In genomic region chrX:48779399-48779798, GRCh38 we compare ENCODE assay signal across 20 cellular contexts. TPM values are rescaled to one million over a fixed set of nuclear protein-coding genes. Genes with fewer than 3 reads are reported as not detected.
A peak's percentile ranks its signal among the peaks of the same experiment; 100 is the strongest.
DNase-seq lines count a peak whose midpoint lies in the region; ATAC-seq and TF ChIP-seq lines count a peak whose summit lies in the region.
"Had no signal": no experiment of that assay in that cellular context is flagged by ENCODE, and none has a peak within 500 bp of the region (broad histone marks: within the 10 kb centered on the region; RNA-seq: fewer than 3 reads in every experiment).

No MANE protein-coding gene starts in this region.

- no peak for ATAC-seq in body of pancreas
- ATAC-seq: A549; CD8-positive, alpha-beta T cell had no signal

- 54 to 93% methylated on average over 3 to 7 of the region's 7 CpGs for WGBS in body of pancreas, 2 donors

- no peaks in the 10 kb centered on the region for H3K4me1 ChIP-seq in body of pancreas
- H3K4me1 ChIP-seq: A549; BLaER1 treated with 17β-estradiol and CSF1 and Interleukin-3, amounts not matched to agents 10 nM and 100 nM; Caco-2 had no signal

- H3K27me3 ChIP-seq in body of pancreas: no peaks in the 10 kb centered on the region

- no peak overlapping the region for H3K27ac ChIP-seq in body of pancreas
- H3K27ac ChIP-seq: 22Rv1; A549; BLaER1 treated with 17β-estradiol and CSF1 and Interleukin-3, amounts not matched to agents 10 nM and 100 nM; C4-2B had no signal

- no peak for TF ChIP-seq POLR2A in body of pancreas (IDR thresholded peaks at IDR 0.05)

- TF ChIP-seq CTCF in body of pancreas (IDR thresholded peaks at IDR 0.05): no peak

- H3K4me3 ChIP-seq in body of pancreas: no peak overlapping the region
- H3K4me3 ChIP-seq: A549; BLaER1 treated with 17β-estradiol and CSF1 and Interleukin-3, amounts not matched to agents 10 nM and 100 nM had no signal

- H3K9me3 ChIP-seq in body of pancreas: no peaks in the 10 kb centered on the region
- H3K9me3 ChIP-seq: A549, Caco-2 had no signal

- H3K36me3 ChIP-seq in body of pancreas (replicated peaks in 1 of 2; ENCODE audit: insufficient read depth in 1 of 2, low read depth in 2 of 2): no peaks in the 10 kb centered on the region
- H3K36me3 ChIP-seq: BLaER1 treated with 17β-estradiol and CSF1 and Interleukin-3, amounts not matched to agents 10 nM and 100 nM had no signal

- intact Hi-C loops in posterior vena cava (cut with DNase I) (loop anchor here in 1 of 2 donors (5.0 kb wide), 1 partner anchor 1568 kb away; no protein-coding TSS in a partner anchor), body of pancreas (cut with DNase I) (no loop called here), cardiac septum (cut with DNase I) (no loop called here)

- peak; percentile 19 for DNase-seq in NCI-H82 (lab: John Stamatoyannopoulos, UW)
- DNase-seq in NCI-H82 treated with DMSO at 0.1 percent for 48 hours (lab: John Stamatoyannopoulos, UW; ENCODE audit: unreplicated experiment): no peak
- peak; percentile 16 for DNase-seq in mesenteric fat pad (ENCODE audit: low spot score)
- DNase-seq in posterior vena cava (ENCODE audit: low spot score): peak; percentile 47
- no peak for DNase-seq in NCI-H2029 treated with DMSO at 0.1 percent for 48 hours (lab: John Stamatoyannopoulos, UW)
- DNase-seq in body of pancreas: no peak
- DNase-seq in cardiac septum (ENCODE audit: low spot score): no peak
- DNase-seq: AML-193; Caco-2; Calu3; CD4-positive, alpha-beta T cell; CD8-positive, alpha-beta T cell; DMS79 treated with DMSO at 0.1 percent for 48 hours; GF-D8 had no signal

RNA-seq across cellular contexts. Expression of gene GATA1, which starts 7.0 kb away (rescaled TPM):
- total RNA-seq in mesenteric fat pad (not detected), posterior vena cava (under 1 TPM in 1 of 2 donors, not detected in 1; 0.42 TPM), body of pancreas (not detected), cardiac septum (not detected)
- total RNA-seq: A172; B cell; Caco-2; Calu3; CD4-positive, alpha-beta T cell; CD8-positive, alpha-beta T cell had no signal

RNA-seq across cellular contexts. Expression of gene GLOD5, which starts 17.9 kb away (rescaled TPM):
- total RNA-seq in mesenteric fat pad: not detected
- not detected for total RNA-seq in posterior vena cava
- total RNA-seq in body of pancreas: not detected
- not detected for total RNA-seq in cardiac septum
- total RNA-seq: A172; B cell; Caco-2; Calu3; CD4-positive, alpha-beta T cell; CD8-positive, alpha-beta T cell had no signal

RNA-seq across cellular contexts. Expression of gene HDAC6, which starts 22.5 kb away (rescaled TPM):
- total RNA-seq in mesenteric fat pad (47.1 TPM), posterior vena cava (10 to 100 TPM; 45.4 to 54.3 TPM), body of pancreas (10 to 100 TPM; 34.5 to 75.5 TPM), cardiac septum (33.7 TPM)

RNA-seq across cellular contexts. Expression of gene ERAS, which starts 46.9 kb away (rescaled TPM):
- total RNA-seq in mesenteric fat pad: not detected
- total RNA-seq in posterior vena cava: not detected
- total RNA-seq in body of pancreas: not detected
- not detected for total RNA-seq in cardiac septum
- total RNA-seq: A172; B cell; Caco-2; CD4-positive, alpha-beta T cell; CD8-positive, alpha-beta T cell had no signal

RNA-seq across cellular contexts. Expression of gene PCSK1N, which starts 56.0 kb away (rescaled TPM):
- total RNA-seq in mesenteric fat pad (not detected), posterior vena cava (1 to 10 TPM in 1 of 2 donors, under 1 TPM in 1; 0.52 to 2.4 TPM), body of pancreas (100 to 1,000 TPM; 110 to 196 TPM), cardiac septum (4.1 TPM)
- total RNA-seq: B cell had no signal

Comparison
In these comparisons a context has a peak if more than half of its experiments do, and no peak if none do; other contexts are left out.
1. DNase-seq: peak in NCI-H82 (single experiment), mesenteric fat pad (single experiment) and posterior vena cava (single experiment); none in NCI-H82 treated with DMSO at 0.1 percent for 48 hours (single experiment), NCI-H2029 treated with DMSO at 0.1 percent for 48 hours (single experiment), body of pancreas (0 of 4) and cardiac septum (single experiment).